In genomic region chr21:33259428-33259827, GRCh38 we compare ENCODE assay signal across 17 cellular contexts. TPM values are rescaled to one million over a fixed set of nuclear protein-coding genes. Genes with fewer than 3 reads are reported as not detected.
DNase-seq lines count a peak whose midpoint lies in the region; ATAC-seq and TF ChIP-seq lines count a peak whose summit lies in the region.
"Had no signal": no experiment of that assay in that cellular context is flagged by ENCODE, and none has a peak within 500 bp of the region (broad histone marks: within the 10 kb centered on the region; RNA-seq: fewer than 3 reads in every experiment).

No MANE protein-coding gene starts in this region.

- no peaks in the 10 kb centered on the region for H4K20me1 ChIP-seq in mammary epithelial cell (ENCODE audit: insufficient read depth, low read length)

- no peak overlapping the region for H3K27ac ChIP-seq in CD8-positive, alpha-beta memory T cell (ENCODE audit: low read depth, low read length)
- H3K27ac ChIP-seq in mammary epithelial cell (ENCODE audit: insufficient read depth, low read depth, low read length) (peak overlapping the region; percentile 45), neutrophil (peak overlapping the region; percentile 58)
- H3K27ac ChIP-seq: coronary artery, KMS-11, WERI-Rb-1 had no signal

- no peak for DNase-seq in CD8-positive, alpha-beta memory T cell
- DNase-seq in mammary epithelial cell (peak; percentile 63), OCI-M2 (lab: John Stamatoyannopoulos, UW; ENCODE audit: unreplicated experiment) (no peak), GM13977 (ENCODE audit: low spot score) (no peak)
- DNase-seq: GDM1, heart left ventricle, kidney glomerular epithelial cell, NCI-H524, WERI-Rb-1 had no signal

- no peaks in the 10 kb centered on the region for H3K9me3 ChIP-seq in CD8-positive, alpha-beta memory T cell (ENCODE audit: low read length)
- H3K9me3 ChIP-seq in mammary epithelial cell (replicated peaks; ENCODE audit: insufficient read depth, low read length), result peaks cover 3% of the 10 kb centered on the region
- no peaks in the 10 kb centered on the region for H3K9me3 ChIP-seq in neutrophil
- H3K9me3 ChIP-seq: mucosa of descending colon had no signal

- H3K27me3 Mint-ChIP-seq in CD8-positive, alpha-beta memory T cell, result no peaks in the 10 kb centered on the region
- no peaks in the 10 kb centered on the region for H3K27me3 Mint-ChIP-seq in IgD-negative memory B cell
- H3K27me3 Mint-ChIP-seq: progenitor cell of endocrine pancreas had no signal

- dilution Hi-C loops in mammary epithelial cell (cut with HindIII; ENCODE audit: low sequenced_read_pairs), result no loop called here

- no peak for ATAC-seq in GM21723 (IDR thresholded peaks at IDR 0.05; ENCODE audit: unreplicated experiment)
- ATAC-seq: heart left ventricle, Panc1 had no signal

- H3K9ac ChIP-seq in mammary epithelial cell (ENCODE audit: insufficient read depth, low read length), result no peak overlapping the region
- H3K9ac ChIP-seq: KMS-11 had no signal

- H3K36me3 Mint-ChIP-seq in CD8-positive, alpha-beta memory T cell, result peaks cover 30 to 78% (median 31%) of the 10 kb centered on the region in 3 donors
- peaks cover 8% of the 10 kb centered on the region for H3K36me3 Mint-ChIP-seq in IgD-negative memory B cell

- peaks cover 31% of the 10 kb centered on the region for H3K36me3 ChIP-seq in CD8-positive, alpha-beta memory T cell (ENCODE audit: insufficient read depth, low read length)
- H3K36me3 ChIP-seq in mammary epithelial cell (ENCODE audit: insufficient read depth, low read length), result peaks cover 3% of the 10 kb centered on the region
- H3K36me3 ChIP-seq in neutrophil, result peaks cover 87% of the 10 kb centered on the region

- H3K79me2 ChIP-seq in mammary epithelial cell (ENCODE audit: insufficient read depth, low read length), result no peaks in the 10 kb centered on the region

- no peak overlapping the region for H3K4me3 ChIP-seq in CD8-positive, alpha-beta memory T cell (ENCODE audit: low read length)
- H3K4me3 ChIP-seq in mammary epithelial cell (replicated peaks in 1 of 3; ENCODE audit: insufficient read depth in 1 of 3, low read depth in 2 of 3, low read length in 3 of 3) (no peak overlapping the region), neutrophil (ENCODE audit: low read depth in 1 of 2, low read length in 1 of 2) (no peak overlapping the region)
- H3K4me3 ChIP-seq: coronary artery, heart left ventricle, mucosa of descending colon had no signal

- H3K4me1 ChIP-seq in CD8-positive, alpha-beta memory T cell (ENCODE audit: insufficient read depth, low read length), result peaks cover 28% of the 10 kb centered on the region
- H3K4me1 ChIP-seq in mammary epithelial cell (ENCODE audit: insufficient read depth, low read length), result peaks cover 27% of the 10 kb centered on the region
- H3K4me1 ChIP-seq in neutrophil (ENCODE audit: control insufficient read depth in 1 of 2, insufficient read depth in 1 of 2, low read depth in 1 of 2, low read length in 1 of 2), result peaks cover 12 to 17% of the 10 kb centered on the region in 2 experiments

- H2AFZ ChIP-seq in mammary epithelial cell (ENCODE audit: low read depth, low read length), result no peak overlapping the region

- intact Hi-C loops in mammary epithelial cell (cut with micrococcal nuclease), result no loop called here

- 16% methylated on average over 2 of the region's 2 CpGs for WGBS in mammary epithelial cell (ENCODE audit: low coverage, missing lambda C conversion rate)

- no peak for TF ChIP-seq CTCF in mammary epithelial cell (conservative IDR thresholded peaks at IDR 0.05 in 1 of 2, IDR thresholded peaks at IDR 0.05 in 1 of 2; ENCODE audit: extremely low read depth in 1 of 2, insufficient read depth in 1 of 2, low read depth in 1 of 2, low read length in 2 of 2)
- TF ChIP-seq CTCF in neutrophil (IDR thresholded peaks at IDR 0.05), result no peak
- TF ChIP-seq CTCF in GM13977 (IDR thresholded peaks at IDR 0.05; ENCODE audit: extremely low read depth, insufficient read depth, missing control alignments), result no peak

- BruUV-seq in mammary epithelial cell (replicated peaks; lab: Mats Ljungman, UMichigan), result no TSS peak

- POLR2A ChIA-PET in CD8-positive, alpha-beta memory T cell (lab: Charles Lee), result no interaction called here

- H3K4me3 Mint-ChIP-seq in CD8-positive, alpha-beta memory T cell, result peak overlapping the region in 5 of 7 donors; percentile 9 to 72 (median 44)
- H3K4me3 Mint-ChIP-seq in IgD-negative memory B cell, result peak overlapping the region in 1 of 4 donors; percentile 29

- peaks cover 48 to 81% (median 73%) of the 10 kb centered on the region in 3 donors for H3K4me1 Mint-ChIP-seq in CD8-positive, alpha-beta memory T cell
- peaks cover 8 to 14% (median 14%) of the 10 kb centered on the region in 3 donors for H3K4me1 Mint-ChIP-seq in IgD-negative memory B cell

- CTCF ChIA-PET in CD8-positive, alpha-beta memory T cell (lab: Charles Lee), result no interaction called here
- CTCF ChIA-PET in mammary epithelial cell (lab: Charles Lee; ENCODE audit: low non-redundant PET), result no interaction called here

- no peaks in the 10 kb centered on the region for H3K27me3 ChIP-seq in CD8-positive, alpha-beta memory T cell (ENCODE audit: insufficient read depth, low read length, poor library complexity, severe bottlenecking)
- H3K27me3 ChIP-seq in mammary epithelial cell (ENCODE audit: insufficient read depth, low read length) (no peaks in the 10 kb centered on the region), neutrophil (no peaks in the 10 kb centered on the region)
- H3K27me3 ChIP-seq: heart left ventricle had no signal

- in situ Hi-C loops in mammary epithelial cell (cut with MboI; ENCODE audit: low sequenced_read_pairs in 2 of 2) (no loop called here), GM13977 (cut with MboI; ENCODE audit: low pct_unique_long_range_greater_than_20kb, low sequenced_read_pairs, unreplicated experiment) (no loop called here)

- peaks cover 0 to 4% (median 0%) of the 10 kb centered on the region in 5 donors for H3K9me3 Mint-ChIP-seq in CD8-positive, alpha-beta memory T cell
- H3K9me3 Mint-ChIP-seq in IgD-negative memory B cell, result no peaks in the 10 kb centered on the region

- H3K4me2 ChIP-seq in mammary epithelial cell (ENCODE audit: insufficient read depth, low read depth, low read length), result peak overlapping the region; percentile 11
- H3K4me2 ChIP-seq: KMS-11 had no signal

- peak overlapping the region in 7 of 8 donors; percentile 6 to 85 (median 63) for H3K27ac Mint-ChIP-seq in CD8-positive, alpha-beta memory T cell
- H3K27ac Mint-ChIP-seq in IgD-negative memory B cell, result peak overlapping the region; percentile 6 to 76 (median 68)
- H3K27ac Mint-ChIP-seq: progenitor cell of endocrine pancreas had no signal

RNA-seq across cellular contexts. Expression of gene IL10RB, which starts 6.7 kb away (rescaled TPM):
- 10 to 100 TPM; 23.4 to 25.3 TPM for total RNA-seq in CD8-positive, alpha-beta memory T cell
- 51.4 TPM for polyA plus RNA-seq in CD8-positive, alpha-beta memory T cell
- polyA plus RNA-seq in IgD-negative memory B cell (56.6 TPM), mammary epithelial cell (20.4 TPM)
- 10 to 100 TPM; 14.3 to 18.9 TPM for total RNA-seq in mammary epithelial cell
- polyA minus RNA-seq in mammary epithelial cell, result 20.4 TPM

RNA-seq across cellular contexts. Expression of gene IFNAR2, which starts 29.7 kb away (rescaled TPM):
- 10 to 100 TPM; 23.4 to 26.4 TPM for total RNA-seq in CD8-positive, alpha-beta memory T cell
- polyA plus RNA-seq in CD8-positive, alpha-beta memory T cell, result 85.3 TPM
- polyA plus RNA-seq in IgD-negative memory B cell, result 57.2 TPM
- 10 to 100 TPM in 1 of 2 donors, 1 to 10 TPM in 1; 5.7 to 16.7 TPM for total RNA-seq in mammary epithelial cell
- 15.4 TPM for polyA plus RNA-seq in mammary epithelial cell
- 28.5 TPM for polyA minus RNA-seq in mammary epithelial cell
